In the genomic region with DNA sequence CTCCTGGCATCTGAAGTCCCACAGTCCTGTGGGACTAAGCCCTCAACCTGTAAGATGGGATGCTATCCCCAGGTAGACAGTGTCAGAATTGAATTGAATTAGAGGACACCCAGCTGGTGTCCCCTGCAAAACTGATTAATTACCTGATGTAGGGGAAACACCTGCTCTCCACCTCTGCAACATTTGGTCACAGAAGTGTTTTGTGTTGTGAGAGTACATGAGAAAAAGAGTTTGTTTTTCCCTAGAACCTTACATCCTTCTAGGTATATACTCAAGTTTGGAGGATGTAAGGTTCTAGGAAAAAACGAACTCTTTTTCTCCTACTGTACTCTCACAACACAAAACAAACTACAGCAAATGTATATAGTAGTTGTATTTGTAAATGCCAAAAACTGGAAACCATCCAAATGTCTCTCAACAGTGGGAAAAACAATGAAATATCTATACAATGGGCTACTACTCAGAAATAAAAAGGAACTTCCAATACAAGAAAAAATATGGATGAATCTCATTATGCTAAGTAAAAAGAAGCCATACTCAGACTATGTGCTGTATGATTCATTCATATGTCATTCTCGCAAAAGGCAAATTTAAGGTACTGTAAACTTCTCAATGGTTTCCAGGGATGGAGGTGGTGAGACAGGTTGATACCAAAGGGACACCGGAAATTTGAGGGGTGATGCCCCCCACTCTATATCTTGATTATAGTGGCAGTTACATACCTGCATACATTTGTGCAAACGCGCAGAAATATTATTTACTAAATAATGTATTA, we compare ENCODE assay signal across 24 cellular contexts.
DNase-seq lines count a peak whose midpoint lies in the region; ATAC-seq, FAIRE-seq and TF ChIP-seq lines count a peak whose summit lies in the region.
"Had no signal": no experiment of that assay in that cellular context is flagged by ENCODE, and none has a peak within 500 bp of the region (broad histone marks: within the 10 kb centered on the region; RNA-seq: fewer than 3 reads in every experiment).

No MANE protein-coding gene starts in this region.

- ATAC-seq in activated CD8-positive, alpha-beta T cell treated with anti-CD3 and anti-CD28 coated beads for 36 hours = peak; percentile 47
- ATAC-seq in activated CD8-positive, alpha-beta T cell treated with anti-CD3 and anti-CD28 coated beads, Interleukin-2, amount 10 ng/mL, durations not matched to agents 7 days and 5 days = no peak
- ATAC-seq in HG03039 (IDR thresholded peaks at IDR 0.05; ENCODE audit: unreplicated experiment) = no peak
- ATAC-seq in GM18502 (IDR thresholded peaks at IDR 0.05; ENCODE audit: poor library complexity, unreplicated experiment) = no peak
- ATAC-seq: gastroesophageal sphincter, T-cell had no signal

- H3K27ac ChIP-seq in CD4-positive, alpha-beta memory T cell (ENCODE audit: low read depth, low read length) = no peak overlapping the region
- H3K27ac ChIP-seq: esophagus muscularis mucosa, gastroesophageal sphincter, upper lobe of left lung had no signal

- intact Hi-C loops in activated CD8-positive, alpha-beta T cell treated with anti-CD3 and anti-CD28 coated beads for 36 hours (cut with micrococcal nuclease) = no loop called here
- intact Hi-C loops in CD4-positive, alpha-beta memory T cell (cut with micrococcal nuclease) = no loop called here

- H3K27me3 Mint-ChIP-seq in activated CD8-positive, alpha-beta T cell treated with anti-CD3 and anti-CD28 coated beads for 36 hours = no peaks in the 10 kb centered on the region
- H3K27me3 Mint-ChIP-seq in activated CD8-positive, alpha-beta T cell treated with anti-CD3 and anti-CD28 coated beads, Interleukin-2, amount 10 ng/mL, durations not matched to agents 7 days and 5 days (ENCODE audit: low read depth) = no peaks in the 10 kb centered on the region
- no peaks in the 10 kb centered on the region for H3K27me3 Mint-ChIP-seq in CD4-positive, alpha-beta memory T cell
- H3K27me3 Mint-ChIP-seq: activated CD4-positive, alpha-beta T cell treated with anti-CD3 and anti-CD28 coated beads, Interleukin-2, amount 10 ng/mL, durations not matched to agents 7 days and 5 days; activated naive CD4-positive, alpha-beta T cell treated with anti-CD3 and anti-CD28 coated beads, Interleukin-2, amount 10 ng/mL, durations not matched to agents 7 days and 5 days; memory B cell; T-cell had no signal

- no peaks in the 10 kb centered on the region for H3K36me3 ChIP-seq in CD4-positive, alpha-beta memory T cell (ENCODE audit: insufficient read depth, low read length)
- H3K36me3 ChIP-seq: esophagus muscularis mucosa, gastroesophageal sphincter, upper lobe of left lung had no signal

- H3K27ac Mint-ChIP-seq in activated CD8-positive, alpha-beta T cell treated with anti-CD3 and anti-CD28 coated beads for 36 hours = no peak overlapping the region
- H3K27ac Mint-ChIP-seq in activated CD8-positive, alpha-beta T cell treated with anti-CD3 and anti-CD28 coated beads, Interleukin-2, amount 10 ng/mL, durations not matched to agents 7 days and 5 days = no peak overlapping the region
- no peak overlapping the region for H3K27ac Mint-ChIP-seq in CD4-positive, alpha-beta memory T cell
- H3K27ac Mint-ChIP-seq: activated CD4-positive, alpha-beta T cell treated with anti-CD3 and anti-CD28 coated beads, Interleukin-2, amount 10 ng/mL, durations not matched to agents 7 days and 5 days; activated naive CD4-positive, alpha-beta T cell treated with anti-CD3 and anti-CD28 coated beads, Interleukin-2, amount 10 ng/mL, durations not matched to agents 7 days and 5 days; memory B cell; T-cell had no signal

- FAIRE-seq in H54 (lab: Jason Lieb, UNC) = peak; percentile 43
- FAIRE-seq: small intestine had no signal

- no peaks in the 10 kb centered on the region for H3K36me3 Mint-ChIP-seq in activated CD8-positive, alpha-beta T cell treated with anti-CD3 and anti-CD28 coated beads for 36 hours (ENCODE audit: low read depth)
- H3K36me3 Mint-ChIP-seq in activated CD8-positive, alpha-beta T cell treated with anti-CD3 and anti-CD28 coated beads, Interleukin-2, amount 10 ng/mL, durations not matched to agents 7 days and 5 days (ENCODE audit: low read depth) = no peaks in the 10 kb centered on the region
- peaks cover 0 to 2% of the 10 kb centered on the region in 2 donors for H3K36me3 Mint-ChIP-seq in CD4-positive, alpha-beta memory T cell
- H3K36me3 Mint-ChIP-seq: CD8-positive, alpha-beta memory T cell; memory B cell; T-cell had no signal

- no peak overlapping the region for H3K4me3 Mint-ChIP-seq in activated CD8-positive, alpha-beta T cell treated with anti-CD3 and anti-CD28 coated beads for 36 hours
- no peak overlapping the region for H3K4me3 Mint-ChIP-seq in activated CD8-positive, alpha-beta T cell treated with anti-CD3 and anti-CD28 coated beads, Interleukin-2, amount 10 ng/mL, durations not matched to agents 7 days and 5 days
- no peak overlapping the region for H3K4me3 Mint-ChIP-seq in CD4-positive, alpha-beta memory T cell
- H3K4me3 Mint-ChIP-seq: activated CD4-positive, alpha-beta T cell treated with anti-CD3 and anti-CD28 coated beads, Interleukin-2, amount 10 ng/mL, durations not matched to agents 7 days and 5 days; activated naive CD4-positive, alpha-beta T cell treated with anti-CD3 and anti-CD28 coated beads, Interleukin-2, amount 10 ng/mL, durations not matched to agents 7 days and 5 days; CD8-positive, alpha-beta memory T cell; memory B cell; T-cell had no signal

- TF ChIP-seq CTCF in activated CD8-positive, alpha-beta T cell treated with anti-CD3 and anti-CD28 coated beads for 36 hours (IDR thresholded peaks at IDR 0.05) = no peak
- TF ChIP-seq CTCF in epithelial cell of esophagus (IDR thresholded peaks at IDR 0.05; ENCODE audit: insufficient read depth, low read depth, low read length, missing control alignments) = no peak

- no peaks in the 10 kb centered on the region for H3K9me3 Mint-ChIP-seq in activated CD8-positive, alpha-beta T cell treated with anti-CD3 and anti-CD28 coated beads for 36 hours
- H3K9me3 Mint-ChIP-seq in activated CD8-positive, alpha-beta T cell treated with anti-CD3 and anti-CD28 coated beads, Interleukin-2, amount 10 ng/mL, durations not matched to agents 7 days and 5 days (ENCODE audit: insufficient read depth) = no peaks in the 10 kb centered on the region
- no peaks in the 10 kb centered on the region for H3K9me3 Mint-ChIP-seq in CD4-positive, alpha-beta memory T cell
- H3K9me3 Mint-ChIP-seq: activated CD4-positive, alpha-beta T cell treated with anti-CD3 and anti-CD28 coated beads, Interleukin-2, amount 10 ng/mL, durations not matched to agents 7 days and 5 days; activated naive CD4-positive, alpha-beta T cell treated with anti-CD3 and anti-CD28 coated beads, Interleukin-2, amount 10 ng/mL, durations not matched to agents 7 days and 5 days; CD8-positive, alpha-beta memory T cell; memory B cell; T-cell had no signal

- POLR2A ChIA-PET in activated CD8-positive, alpha-beta T cell treated with anti-CD3 and anti-CD28 coated beads for 36 hours (lab: Charles Lee) = no interaction called here
- POLR2A ChIA-PET in activated CD8-positive, alpha-beta T cell treated with anti-CD3 and anti-CD28 coated beads, Interleukin-2, amount 10 ng/mL, durations not matched to agents 7 days and 5 days (lab: Charles Lee) = no interaction called here
- POLR2A ChIA-PET in CD4-positive, alpha-beta memory T cell (lab: Charles Lee; ENCODE audit: partially characterized antibody) = no interaction called here

- peaks cover 59% of the 10 kb centered on the region for H3K4me1 Mint-ChIP-seq in activated CD8-positive, alpha-beta T cell treated with anti-CD3 and anti-CD28 coated beads for 36 hours (ENCODE audit: low read depth)
- peaks cover 18% of the 10 kb centered on the region for H3K4me1 Mint-ChIP-seq in activated CD8-positive, alpha-beta T cell treated with anti-CD3 and anti-CD28 coated beads, Interleukin-2, amount 10 ng/mL, durations not matched to agents 7 days and 5 days (ENCODE audit: low read depth)
- H3K4me1 Mint-ChIP-seq in CD4-positive, alpha-beta memory T cell = peaks cover 32 to 75% (median 48%) of the 10 kb centered on the region in 4 donors

- no peak for DNase-seq in activated CD8-positive, alpha-beta T cell treated with anti-CD3 and anti-CD28 coated beads for 36 hours
- no peak for DNase-seq in activated CD8-positive, alpha-beta T cell treated with anti-CD3 and anti-CD28 coated beads, Interleukin-2, amount 10 ng/mL, durations not matched to agents 7 days and 5 days
- DNase-seq in H54 (ENCODE audit: insufficient read length, low spot score) (no peak), NCI-H2171 treated with DMSO at 0.1 percent for 48 hours (lab: John Stamatoyannopoulos, UW) (peak; percentile 59), epithelial cell of esophagus (ENCODE audit: low read depth) (peak; percentile 29)
- DNase-seq in CD4-positive, alpha-beta memory T cell = no peak
- DNase-seq: activated CD4-positive, alpha-beta T cell treated with anti-CD3 and anti-CD28 coated beads, Interleukin-2, amount 10 ng/mL, durations not matched to agents 7 days and 5 days; activated naive CD4-positive, alpha-beta T cell treated with anti-CD3 and anti-CD28 coated beads, Interleukin-2, amount 10 ng/mL, durations not matched to agents 7 days and 5 days; CD8-positive, alpha-beta memory T cell; cerebellar nuclear complex; effector CD4-positive, alpha-beta T cell; NCI-H2029 treated with DMSO at 0.1 percent for 48 hours; NCI-H524 treated with DMSO at 0.1 percent for 48 hours; nucleus accumbens; SHP77 treated with DMSO at 0.1 percent for 48 hours; small intestine; stimulated activated CD4-positive, alpha-beta T cell treated with anti-CD3 and anti-CD28 coated beads, Interleukin-2, amount 100 ng/mL, for 48 hours; T-cell; upper lobe of left lung had no signal

- no peaks in the 10 kb centered on the region for H3K9me3 ChIP-seq in CD4-positive, alpha-beta memory T cell (ENCODE audit: control insufficient read depth in 1 of 2, low read length in 2 of 2)
- H3K9me3 ChIP-seq: esophagus muscularis mucosa, gastroesophageal sphincter, upper lobe of left lung had no signal

- no peak for TF ChIP-seq POLR2A in H54 (IDR thresholded peaks at IDR 0.05; ENCODE audit: low read depth, low read length)

- CTCF ChIA-PET in activated CD8-positive, alpha-beta T cell treated with anti-CD3 and anti-CD28 coated beads for 36 hours (lab: Charles Lee) = interaction anchor here (1.6 kb wide), 1 partner anchor 19 kb away, joined by 3 read pairs; no protein-coding TSS in a partner anchor
- CTCF ChIA-PET in activated CD8-positive, alpha-beta T cell treated with anti-CD3 and anti-CD28 coated beads, Interleukin-2, amount 10 ng/mL, durations not matched to agents 7 days and 5 days (lab: Charles Lee) = no interaction called here
- CTCF ChIA-PET in CD4-positive, alpha-beta memory T cell (lab: Charles Lee; ENCODE audit: partially characterized antibody) = no interaction called here

- H3K4me1 ChIP-seq in CD4-positive, alpha-beta memory T cell (ENCODE audit: insufficient read depth, low read length) = peaks cover 35% of the 10 kb centered on the region

- H3K4me3 ChIP-seq in epithelial cell of esophagus (ENCODE audit: low read length) = no peak overlapping the region
- no peak overlapping the region for H3K4me3 ChIP-seq in CD4-positive, alpha-beta memory T cell (ENCODE audit: low read length in 2 of 2)
- H3K4me3 ChIP-seq: esophagus muscularis mucosa, gastroesophageal sphincter, upper lobe of left lung had no signal

- no peaks in the 10 kb centered on the region for H3K27me3 ChIP-seq in CD4-positive, alpha-beta memory T cell (ENCODE audit: insufficient read depth, low read length)
- H3K27me3 ChIP-seq: esophagus muscularis mucosa, gastroesophageal sphincter, upper lobe of left lung had no signal

Comparison
In these comparisons a context has a peak if more than half of its experiments do, and no peak if none do; other contexts are left out.
1. DNase-seq: peak in NCI-H2171 treated with DMSO at 0.1 percent for 48 hours (single experiment) and epithelial cell of esophagus (single experiment); none in activated CD8-positive, alpha-beta T cell treated with anti-CD3 and anti-CD28 coated beads for 36 hours (single experiment), activated CD8-positive, alpha-beta T cell treated with anti-CD3 and anti-CD28 coated beads, Interleukin-2, amount 10 ng/mL, durations not matched to agents 7 days and 5 days (single experiment), H54 (single experiment) and CD4-positive, alpha-beta memory T cell (0 of 5).